Comparison of ENCODE assay signal across 1 cellular context in the genomic region with DNA sequence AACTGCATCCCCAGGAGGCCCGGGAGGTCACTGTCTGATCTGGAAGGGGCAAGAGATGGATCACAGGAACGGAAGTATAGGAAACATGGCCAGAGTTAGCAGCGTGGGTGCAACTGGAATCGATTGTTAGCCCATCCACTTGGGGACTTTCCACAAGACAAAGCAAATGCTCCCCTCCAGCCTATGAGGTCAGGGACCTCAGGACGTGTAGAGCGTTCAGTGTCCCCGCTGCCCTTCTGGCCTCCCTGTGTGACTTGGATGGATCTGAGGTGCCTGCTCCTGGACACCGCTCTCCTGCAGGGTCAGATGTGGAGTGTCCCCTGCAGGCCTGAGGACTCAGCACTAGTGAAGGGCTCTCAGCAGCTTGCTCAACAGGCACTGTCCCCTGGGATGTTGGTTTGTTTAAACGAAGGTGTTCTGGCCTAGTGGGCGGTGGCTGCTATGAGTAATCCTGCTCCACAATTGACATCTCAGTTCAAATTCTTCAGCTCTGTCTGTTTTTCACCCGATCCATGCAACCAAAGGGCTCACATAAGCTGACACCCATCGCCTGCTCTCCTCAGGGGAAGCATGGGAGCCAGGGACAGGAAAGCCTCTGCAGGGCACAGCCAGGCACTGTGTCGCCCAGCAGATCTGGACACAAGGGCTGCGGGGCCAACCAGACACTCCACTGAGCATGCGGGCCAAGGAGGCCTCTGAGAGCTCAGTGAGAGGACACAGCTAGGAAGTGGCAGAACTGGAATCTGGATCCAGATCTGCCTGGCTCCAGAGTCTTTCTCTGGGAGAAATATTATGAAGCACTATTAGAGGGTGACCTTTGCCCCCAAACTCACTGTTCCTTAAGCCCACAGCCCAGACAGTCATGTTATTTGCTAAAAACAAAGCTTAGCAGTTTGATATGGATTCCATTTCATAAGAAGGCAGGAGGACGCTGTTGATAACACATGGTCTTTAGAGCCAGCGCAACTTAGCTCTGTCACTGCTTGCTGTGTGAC.
TF ChIP-seq lines count a peak whose summit lies in the region.

No MANE protein-coding gene starts in this region.

TF ChIP-seq in SK-N-SH, 30 proteins besides CTCF, POLR2A, EP300 and RAD21 (continued from another document):
- TF ChIP-seq TAF1 (IDR thresholded peaks at IDR 0.05; ENCODE audit: borderline replicate concordance, low read depth, low read length) = no peak
- no peak for TF ChIP-seq FOXJ3 (CRISPR knock-in tag; IDR thresholded peaks at IDR 0.05)
- TF ChIP-seq SIN3A (IDR thresholded peaks at IDR 0.05; ENCODE audit: borderline replicate concordance, low read depth, low read length) = no peak
- TF ChIP-seq NRF1 (IDR thresholded peaks at IDR 0.05; ENCODE audit: low read depth, low read length) = no peak
- TF ChIP-seq GABPA (IDR thresholded peaks at IDR 0.05; ENCODE audit: low read depth) = no peak
- no peak for TF ChIP-seq ELF1 (IDR thresholded peaks at IDR 0.05)
- no peak for TF ChIP-seq POLR2AphosphoS5 (IDR thresholded peaks at IDR 0.05; ENCODE audit: low read depth, low read length)
- TF ChIP-seq, protein P1, sequence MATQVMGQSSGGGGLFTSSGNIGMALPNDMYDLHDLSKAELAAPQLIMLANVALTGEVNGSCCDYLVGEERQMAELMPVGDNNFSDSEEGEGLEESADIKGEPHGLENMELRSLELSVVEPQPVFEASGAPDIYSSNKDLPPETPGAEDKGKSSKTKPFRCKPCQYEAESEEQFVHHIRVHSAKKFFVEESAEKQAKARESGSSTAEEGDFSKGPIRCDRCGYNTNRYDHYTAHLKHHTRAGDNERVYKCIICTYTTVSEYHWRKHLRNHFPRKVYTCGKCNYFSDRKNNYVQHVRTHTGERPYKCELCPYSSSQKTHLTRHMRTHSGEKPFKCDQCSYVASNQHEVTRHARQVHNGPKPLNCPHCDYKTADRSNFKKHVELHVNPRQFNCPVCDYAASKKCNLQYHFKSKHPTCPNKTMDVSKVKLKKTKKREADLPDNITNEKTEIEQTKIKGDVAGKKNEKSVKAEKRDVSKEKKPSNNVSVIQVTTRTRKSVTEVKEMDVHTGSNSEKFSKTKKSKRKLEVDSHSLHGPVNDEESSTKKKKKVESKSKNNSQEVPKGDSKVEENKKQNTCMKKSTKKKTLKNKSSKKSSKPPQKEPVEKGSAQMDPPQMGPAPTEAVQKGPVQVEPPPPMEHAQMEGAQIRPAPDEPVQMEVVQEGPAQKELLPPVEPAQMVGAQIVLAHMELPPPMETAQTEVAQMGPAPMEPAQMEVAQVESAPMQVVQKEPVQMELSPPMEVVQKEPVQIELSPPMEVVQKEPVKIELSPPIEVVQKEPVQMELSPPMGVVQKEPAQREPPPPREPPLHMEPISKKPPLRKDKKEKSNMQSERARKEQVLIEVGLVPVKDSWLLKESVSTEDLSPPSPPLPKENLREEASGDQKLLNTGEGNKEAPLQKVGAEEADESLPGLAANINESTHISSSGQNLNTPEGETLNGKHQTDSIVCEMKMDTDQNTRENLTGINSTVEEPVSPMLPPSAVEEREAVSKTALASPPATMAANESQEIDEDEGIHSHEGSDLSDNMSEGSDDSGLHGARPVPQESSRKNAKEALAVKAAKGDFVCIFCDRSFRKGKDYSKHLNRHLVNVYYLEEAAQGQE (IDR thresholded peaks at IDR 0.05; ENCODE audit: low read depth, low read length) = no peak
- TF ChIP-seq, protein P2, sequence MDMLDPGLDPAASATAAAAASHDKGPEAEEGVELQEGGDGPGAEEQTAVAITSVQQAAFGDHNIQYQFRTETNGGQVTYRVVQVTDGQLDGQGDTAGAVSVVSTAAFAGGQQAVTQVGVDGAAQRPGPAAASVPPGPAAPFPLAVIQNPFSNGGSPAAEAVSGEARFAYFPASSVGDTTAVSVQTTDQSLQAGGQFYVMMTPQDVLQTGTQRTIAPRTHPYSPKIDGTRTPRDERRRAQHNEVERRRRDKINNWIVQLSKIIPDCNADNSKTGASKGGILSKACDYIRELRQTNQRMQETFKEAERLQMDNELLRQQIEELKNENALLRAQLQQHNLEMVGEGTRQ (IDR thresholded peaks at IDR 0.05; ENCODE audit: borderline replicate concordance, low read depth, low read length) = no peak
- TF ChIP-seq RXRA (IDR thresholded peaks at IDR 0.05; ENCODE audit: borderline replicate concordance, low read depth) = no peak
TF ChIP-seq in SK-N-SH: peak in this region for 0.
